In the genomic region with DNA sequence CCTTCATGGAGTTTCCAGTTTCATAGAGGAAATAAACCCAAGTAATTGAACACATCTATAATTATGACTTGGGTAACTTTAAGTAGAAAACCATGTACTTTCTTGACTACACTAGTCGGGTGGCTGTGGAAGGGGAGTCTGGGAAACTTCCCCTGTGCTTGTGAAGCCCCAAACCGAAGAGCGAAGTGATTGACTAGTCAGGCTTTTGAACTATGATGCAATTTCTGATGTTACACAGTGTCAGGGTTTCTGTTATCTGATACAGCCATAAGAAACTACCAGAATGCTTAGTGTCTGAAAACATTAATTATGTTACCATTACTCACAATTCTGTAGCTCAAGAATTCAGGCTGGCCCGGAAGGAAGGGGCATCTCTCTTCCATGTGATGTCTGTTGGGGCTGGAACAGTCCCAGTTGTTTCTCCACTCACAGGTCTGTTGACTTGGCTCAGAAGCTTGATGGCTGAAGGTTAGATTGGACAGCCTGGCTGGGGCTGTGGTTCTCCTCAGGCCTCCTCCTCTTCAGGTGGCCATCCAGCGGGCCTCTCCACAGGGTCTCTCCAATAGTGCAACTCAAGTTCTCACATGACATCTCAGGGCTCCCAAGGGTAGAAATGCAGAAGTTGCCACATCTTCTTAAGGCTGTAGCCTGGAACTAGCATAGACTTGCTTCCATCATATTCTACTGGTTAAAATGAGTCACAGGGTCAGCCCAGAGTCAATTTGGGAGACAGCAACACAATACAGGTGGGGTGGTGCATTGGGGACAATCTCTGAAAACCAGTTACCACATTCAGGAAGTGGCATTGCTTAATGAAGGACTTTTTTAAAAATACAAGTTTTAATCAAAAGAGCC, we compare ENCODE assay signal across 1 cellular context.
A peak's percentile ranks its signal among the peaks of the same experiment; 100 is the strongest.
TF ChIP-seq lines count a peak whose summit lies in the region.

No MANE protein-coding gene starts in this region.

TF ChIP-seq in HepG2, 621 proteins besides CTCF, POLR2A, EP300 and RAD21 (continued from another document):
- TF ChIP-seq, protein P1, sequence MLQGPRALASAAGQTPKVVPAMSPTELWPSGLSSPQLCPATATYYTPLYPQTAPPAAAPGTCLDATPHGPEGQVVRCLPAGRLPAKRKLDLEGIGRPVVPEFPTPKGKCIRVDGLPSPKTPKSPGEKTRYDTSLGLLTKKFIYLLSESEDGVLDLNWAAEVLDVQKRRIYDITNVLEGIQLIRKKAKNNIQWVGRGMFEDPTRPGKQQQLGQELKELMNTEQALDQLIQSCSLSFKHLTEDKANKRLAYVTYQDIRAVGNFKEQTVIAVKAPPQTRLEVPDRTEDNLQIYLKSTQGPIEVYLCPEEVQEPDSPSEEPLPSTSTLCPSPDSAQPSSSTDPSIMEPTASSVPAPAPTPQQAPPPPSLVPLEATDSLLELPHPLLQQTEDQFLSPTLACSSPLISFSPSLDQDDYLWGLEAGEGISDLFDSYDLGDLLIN (CRISPR knock-in tag; IDR thresholded peaks at IDR 0.05; ENCODE audit: borderline replicate concordance) = no peak
- peak; percentile 81 for TF ChIP-seq CEBPB (IDR thresholded peaks at IDR 0.05; ENCODE audit: borderline replicate concordance, low read depth, low read length)
- TF ChIP-seq, protein P2, sequence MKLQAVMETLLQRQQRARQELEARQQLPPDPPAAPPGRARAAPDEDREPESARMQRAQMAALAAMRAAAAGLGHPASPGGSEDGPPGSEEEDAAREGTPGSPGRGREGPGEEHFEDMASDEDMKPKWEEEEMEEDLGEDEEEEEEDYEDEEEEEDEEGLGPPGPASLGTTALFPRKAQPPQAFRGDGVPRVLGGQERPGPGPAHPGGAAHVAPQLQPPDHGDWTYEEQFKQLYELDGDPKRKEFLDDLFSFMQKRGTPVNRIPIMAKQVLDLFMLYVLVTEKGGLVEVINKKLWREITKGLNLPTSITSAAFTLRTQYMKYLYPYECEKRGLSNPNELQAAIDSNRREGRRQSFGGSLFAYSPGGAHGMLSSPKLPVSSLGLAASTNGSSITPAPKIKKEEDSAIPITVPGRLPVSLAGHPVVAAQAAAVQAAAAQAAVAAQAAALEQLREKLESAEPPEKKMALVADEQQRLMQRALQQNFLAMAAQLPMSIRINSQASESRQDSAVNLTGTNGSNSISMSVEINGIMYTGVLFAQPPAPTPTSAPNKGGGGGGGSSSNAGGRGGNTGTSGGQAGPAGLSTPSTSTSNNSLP (IDR thresholded peaks at IDR 0.05; ENCODE audit: low read depth, low read length) = no peak
- TF ChIP-seq AKNA (CRISPR knock-in tag; IDR thresholded peaks at IDR 0.05; ENCODE audit: borderline replicate concordance) = no peak
- no peak for TF ChIP-seq HMGA1 (CRISPR knock-in tag; conservative IDR thresholded peaks at IDR 0.05)
- no peak for TF ChIP-seq ZNF460 (CRISPR knock-in tag; IDR thresholded peaks at IDR 0.05; ENCODE audit: borderline replicate concordance)
- TF ChIP-seq GTF3A (CRISPR knock-in tag; conservative IDR thresholded peaks at IDR 0.05) = no peak
